19 cellular contexts compared by ENCODE assay signal in genomic region chr11:98701541-98701940, GRCh38.
A peak's percentile ranks its signal among the peaks of the same experiment; 100 is the strongest.
DNase-seq lines count a peak whose midpoint lies in the region; ATAC-seq and TF ChIP-seq lines count a peak whose summit lies in the region.
"Had no signal": no experiment of that assay in that cellular context is flagged by ENCODE, and none has a peak within 500 bp of the region (broad histone marks: within the 10 kb centered on the region; RNA-seq: fewer than 3 reads in every experiment).

No MANE protein-coding gene starts in this region.

- in situ Hi-C loops in astrocyte of the cerebellum (cut with HindIII; ENCODE audit: low sequenced_read_pairs), result no loop called here

- H3K4me3 ChIP-seq in Jurkat, Clone E6-1 (ENCODE audit: low read length), result no peak overlapping the region
- no peak overlapping the region for H3K4me3 ChIP-seq in astrocyte of the cerebellum (ENCODE audit: low read depth, low read length)
- H3K4me3 ChIP-seq in fibroblast of pulmonary artery (replicated peaks; ENCODE audit: low read depth, low read length), result no peak overlapping the region
- H3K4me3 ChIP-seq: BLaER1, GM12878, GM23338, HAP-1 had no signal

- no peak for TF ChIP-seq CTCF in astrocyte of the cerebellum (IDR thresholded peaks at IDR 0.05; ENCODE audit: low read depth, low read length, missing control alignments)
- TF ChIP-seq CTCF in fibroblast of pulmonary artery (IDR thresholded peaks at IDR 0.05; ENCODE audit: low read length, missing control alignments), result no peak

- ATAC-seq in GM18519 (IDR thresholded peaks at IDR 0.05; ENCODE audit: low FRiP score, unreplicated experiment) (no peak), HG02870 (IDR thresholded peaks at IDR 0.05; ENCODE audit: unreplicated experiment) (no peak), HG02623 (IDR thresholded peaks at IDR 0.05; ENCODE audit: unreplicated experiment) (no peak)
- ATAC-seq: CD8-positive, alpha-beta T cell; GM12878; GM23338 had no signal

- peak; percentile 38 for DNase-seq in Jurkat, Clone E6-1 (ENCODE audit: low read depth, low spot score)
- DNase-seq in OCI-M1 (lab: John Stamatoyannopoulos, UW), result peak; percentile 85
- DNase-seq in astrocyte of the cerebellum (ENCODE audit: low read depth), result peak; percentile 22
- DNase-seq in fibroblast of pulmonary artery (ENCODE audit: low read depth), result peak; percentile 41
- no peak for DNase-seq in NCI-H1092 (lab: John Stamatoyannopoulos, UW)
- DNase-seq: Caco-2; CD4-positive, CD25-positive, alpha-beta regulatory T cell; CD8-positive, alpha-beta T cell; DMS153; EL; GDM1; HFFc6 had no signal
